In the genomic region with DNA sequence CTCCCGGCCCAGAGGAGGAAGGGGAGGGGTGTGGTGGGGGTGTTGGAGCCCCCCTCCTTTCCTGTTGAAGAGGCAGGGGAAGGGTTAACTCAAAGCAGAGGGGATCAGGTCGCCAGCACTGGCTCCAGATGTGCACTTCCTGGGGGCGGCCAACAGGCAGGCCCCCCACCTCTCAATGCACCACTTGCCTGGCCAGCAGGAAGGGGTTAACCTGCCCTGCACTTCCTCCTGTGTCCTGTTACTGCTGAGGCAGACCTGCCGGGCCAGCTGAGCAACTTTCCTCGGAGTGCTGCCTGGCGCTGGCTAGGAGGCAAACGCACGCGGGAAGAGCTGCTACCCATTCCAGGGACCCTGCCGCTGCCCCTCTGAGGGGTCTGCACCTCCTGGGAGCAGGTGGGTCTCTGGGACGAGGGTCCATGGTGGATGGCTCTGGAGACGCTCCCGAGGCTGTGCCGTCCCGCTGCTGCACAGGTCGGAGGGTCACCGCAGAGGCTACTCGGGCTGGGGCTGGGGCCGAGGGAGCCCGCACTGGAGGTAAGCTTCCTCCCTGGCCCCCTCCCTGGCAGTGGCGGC, we compare ENCODE assay signal across 11 cellular contexts. TPM values are rescaled to one million over a fixed set of nuclear protein-coding genes. Genes with fewer than 3 reads are reported as not detected.
A peak's percentile ranks its signal among the peaks of the same experiment; 100 is the strongest.
DNase-seq lines count a peak whose midpoint lies in the region; ATAC-seq and TF ChIP-seq lines count a peak whose summit lies in the region.
"Had no signal": no experiment of that assay in that cellular context is flagged by ENCODE, and none has a peak within 500 bp of the region (broad histone marks: within the 10 kb centered on the region; RNA-seq: fewer than 3 reads in every experiment).

A gene (plus strand): TSS at position 284 of the 573 bp plus-strand sequence. CDS start 3,822 bp downstream, outside the sequence.

- no peak within 1 kb of the TSS for H2BK120ac ChIP-seq in H9 (ENCODE audit: low read depth, low read length, poor library complexity, severe bottlenecking)

- no peaks in the 10 kb centered on the region; a peak in 1 of 5 replicates for H3K9me3 Mint-ChIP-seq in H9
- no peaks in the 10 kb centered on the region for H3K9me3 Mint-ChIP-seq in CD8-positive, alpha-beta T cell
- H3K9me3 Mint-ChIP-seq: activated T-cell treated with anti-CD3 and anti-CD28 coated beads, Interleukin-2, amount 50 U/mL, for 4 hours had no signal

- no peak within 1 kb of the TSS for H2BK15ac ChIP-seq in H9 (ENCODE audit: low read depth, low read length)

- H3K36me3 Mint-ChIP-seq in H9 (ENCODE audit: insufficient read depth in 1 of 3, low read depth in 3 of 3), result peaks cover 0 to 5% (median 0%) of the 10 kb centered on the region in 3 experiments; a peak in 3 of 7 replicates
- no peaks in the 10 kb centered on the region for H3K36me3 Mint-ChIP-seq in CD8-positive, alpha-beta T cell

- no peak within 1 kb of the TSS for H2AK5ac ChIP-seq in H9 (ENCODE audit: insufficient read length, low read length)

- peak within 1 kb of the TSS; percentile 65 to 84 for H3K4me3 Mint-ChIP-seq in H9
- H3K4me3 Mint-ChIP-seq in CD8-positive, alpha-beta T cell, result no peak within 1 kb of the TSS
- H3K4me3 Mint-ChIP-seq: activated T-cell treated with anti-CD3 and anti-CD28 coated beads, Interleukin-2, amount 50 U/mL, for 4 hours had no signal

- H3K9me3 ChIP-seq in H9 (ENCODE audit: control insufficient read depth, low read depth, low read length) (no peaks in the 10 kb centered on the region), SK-N-MC (ENCODE audit: low read depth, low read length) (no peaks in the 10 kb centered on the region), right atrium auricular region (no peaks in the 10 kb centered on the region), MG63 (no peaks in the 10 kb centered on the region), A673 (ENCODE audit: low read depth, low read length, poor library complexity, severe bottlenecking) (no peaks in the 10 kb centered on the region)
- H3K9me3 ChIP-seq in CD8-positive, alpha-beta T cell (ENCODE audit: low read length), result no peaks in the 10 kb centered on the region

- H3K36me3 ChIP-seq in SK-N-MC (ENCODE audit: insufficient read depth, low read length) (no peaks in the 10 kb centered on the region), right atrium auricular region (no peaks in the 10 kb centered on the region), MG63 (no peaks in the 10 kb centered on the region), A673 (ENCODE audit: insufficient read depth, low read length, poor library complexity, severe bottlenecking) (no peaks in the 10 kb centered on the region)
- no peaks in the 10 kb centered on the region for H3K36me3 ChIP-seq in CD8-positive, alpha-beta T cell (ENCODE audit: insufficient read depth, low read length)

- DNase-seq in H9 (peak; percentile 88), SK-N-MC (ENCODE audit: low read depth, low spot score) (no peak), right atrium auricular region (ENCODE audit: low spot score) (no peak), renal cortical epithelial cell (ENCODE audit: low read depth) (peak; percentile 19), MG63 (no peak), A673 (ENCODE audit: low spot score) (no peak)
- DNase-seq in CD8-positive, alpha-beta T cell, result no peak
- DNase-seq: activated T-cell treated with anti-CD3 and anti-CD28 coated beads, Interleukin-2, amount 50 U/mL, for 4 hours; hypothalamus; stimulated activated CD4-positive, alpha-beta T cell treated with anti-CD3 and anti-CD28 coated beads, Interleukin-4, amount 100 ng/mL, for 4 hours had no signal

- H3K27ac ChIP-seq in H9 (ENCODE audit: insufficient read length, low read depth, low read length) (no peak within 1 kb of the TSS), SK-N-MC (no peak within 1 kb of the TSS), right atrium auricular region (peak within 1 kb of the TSS; percentile 61 to 85), A673 (ENCODE audit: low read depth, low read length, poor library complexity, severe bottlenecking) (no peak within 1 kb of the TSS)
- no peak within 1 kb of the TSS for H3K27ac ChIP-seq in CD8-positive, alpha-beta T cell (ENCODE audit: low read depth, low read length)

- H3K27me3 Mint-ChIP-seq in H9 (ENCODE audit: low read depth), result peaks cover 54% of the 10 kb centered on the region
- H3K27me3 Mint-ChIP-seq in CD8-positive, alpha-beta T cell (ENCODE audit: low read depth), result peaks cover 56% of the 10 kb centered on the region

- H2BK12ac ChIP-seq in H9 (ENCODE audit: insufficient read length, low read depth, low read length), result no peak within 1 kb of the TSS

- no peaks in the 10 kb centered on the region for H3K79me2 ChIP-seq in H9 (ENCODE audit: insufficient read depth, low read length)

- H3K4me1 Mint-ChIP-seq in H9, result peaks cover 37 to 39% of the 10 kb centered on the region in 2 experiments
- peaks cover 16% of the 10 kb centered on the region for H3K4me1 Mint-ChIP-seq in CD8-positive, alpha-beta T cell (ENCODE audit: low read depth)

- H4K91ac ChIP-seq in H9 (ENCODE audit: insufficient read length, low read depth, low read length), result no peak within 1 kb of the TSS

- no peak within 1 kb of the TSS for H3T11ph ChIP-seq in H9 (ENCODE audit: low read length)

- no CpG with 5 or more reads among the region's 21 CpGs for WGBS in H9 (ENCODE audit: extremely low coverage, insufficient read length, low lambda C conversion rate)

- H3K18ac ChIP-seq in H9 (ENCODE audit: insufficient read length, low read depth, low read length), result no peak within 1 kb of the TSS

- H3K23ac ChIP-seq in H9 (ENCODE audit: insufficient read length, low read depth, low read length), result no peak within 1 kb of the TSS

- BruUV-seq in A673 (replicated peaks; lab: Mats Ljungman, UMichigan), result no TSS peak

- H3K4me3 ChIP-seq in SK-N-MC (peak within 1 kb of the TSS; percentile 48; the same call in 1 of the 2 replicates), right atrium auricular region (peak within 1 kb of the TSS; percentile 39 to 47), MG63 (no peak within 1 kb of the TSS), A673 (ENCODE audit: low read depth, low read length, poor library complexity, severe bottlenecking) (no peak within 1 kb of the TSS)
- H3K4me3 ChIP-seq in CD8-positive, alpha-beta T cell (ENCODE audit: low read depth, low read length), result no peak within 1 kb of the TSS

- POLR2A ChIA-PET in A673 (lab: Charles Lee; ENCODE audit: low non-redundant PET), result interaction anchor here (0.5 kb wide), 1 partner anchor 215 kb away, joined by 4 read pairs; no protein-coding TSS in a partner anchor
- POLR2A ChIA-PET in CD8-positive, alpha-beta T cell (lab: Charles Lee), result no interaction called here

- H4K20me1 ChIP-seq in H9 (ENCODE audit: control insufficient read depth, insufficient read depth, insufficient read length), result no peaks in the 10 kb centered on the region

- H3K4me1 ChIP-seq in H9 (ENCODE audit: insufficient read depth, low read length) (peaks cover 3% of the 10 kb centered on the region; the same call in 1 of the 2 replicates), right atrium auricular region (peaks cover 0 to 32% of the 10 kb centered on the region in 2 donors), A673 (ENCODE audit: insufficient read depth, low read length, poor library complexity, severe bottlenecking) (peaks cover 8% of the 10 kb centered on the region)
- H3K4me1 ChIP-seq in CD8-positive, alpha-beta T cell (ENCODE audit: insufficient read depth, low read length), result peaks cover 21% of the 10 kb centered on the region

- H3K27me3 ChIP-seq in H9 (ENCODE audit: insufficient read depth, low read length) (no peaks in the 10 kb centered on the region; the same call in 1 of the 2 replicates), right atrium auricular region (no peaks in the 10 kb centered on the region), MG63 (peaks cover 15% of the 10 kb centered on the region), A673 (replicated peaks; ENCODE audit: insufficient read depth, low read depth, low read length, poor library complexity) (peaks cover 10% of the 10 kb centered on the region)
- H3K27me3 ChIP-seq in CD8-positive, alpha-beta T cell (ENCODE audit: insufficient read depth, low read length), result peaks cover 37% of the 10 kb centered on the region

- CTCF ChIA-PET in A673 (lab: Charles Lee), result no interaction called here
- CTCF ChIA-PET in CD8-positive, alpha-beta T cell (lab: Charles Lee), result interaction anchor here (2.0 kb wide), 1 partner anchor 9 kb away, joined by 9 read pairs; no protein-coding TSS in a partner anchor

- no peak for ATAC-seq in HG03521 (IDR thresholded peaks at IDR 0.05; ENCODE audit: unreplicated experiment)
- no peak for ATAC-seq in CD8-positive, alpha-beta T cell

- no peak within 1 kb of the TSS for H4K5ac ChIP-seq in H9 (ENCODE audit: insufficient read length, low read depth, low read length)

- no peak within 1 kb of the TSS for H3K4ac ChIP-seq in H9 (ENCODE audit: low read depth, low read length)

- no peak within 1 kb of the TSS for H3K9ac ChIP-seq in H9 (ENCODE audit: extremely low read depth, insufficient read length, low read length)
- H3K9ac ChIP-seq in SK-N-MC (ENCODE audit: insufficient read length), result no peak within 1 kb of the TSS

- no peak within 1 kb of the TSS for H2AFZ ChIP-seq in H9 (ENCODE audit: low read length)

- no peak within 1 kb of the TSS for H2BK5ac ChIP-seq in H9 (ENCODE audit: insufficient read length, low read length)

- H3K56ac ChIP-seq in H9 (ENCODE audit: insufficient read length, low read depth, low read length), result no peak within 1 kb of the TSS

- peaks cover 17% of the 10 kb centered on the region for H3K23me2 ChIP-seq in H9 (ENCODE audit: insufficient read length, low read depth, low read length, poor library complexity, severe bottlenecking)

- no peaks in the 10 kb centered on the region for H3K79me1 ChIP-seq in H9 (ENCODE audit: insufficient read depth, low read depth, low read length, poor library complexity, severe bottlenecking)

- TF ChIP-seq CTCF in H9 (conservative IDR thresholded peaks at IDR 0.05), result no peak
- no peak for TF ChIP-seq CTCF in right atrium auricular region (IDR thresholded peaks at IDR 0.05)
- TF ChIP-seq CTCF in A673 (conservative IDR thresholded peaks at IDR 0.05; ENCODE audit: low read depth, low read length), result no peak
- no peak for TF ChIP-seq CTCF in CD8-positive, alpha-beta T cell (IDR thresholded peaks at IDR 0.05)

- peak within 1 kb of the TSS in 1 of 3 experiments; percentile 28; a peak in 1 of 7 replicates for H3K27ac Mint-ChIP-seq in H9
- no peak within 1 kb of the TSS for H3K27ac Mint-ChIP-seq in CD8-positive, alpha-beta T cell

- H4K8ac ChIP-seq in H9 (replicated peaks; ENCODE audit: insufficient read length, low read depth, low read length), result no peak within 1 kb of the TSS

- H3K14ac ChIP-seq in H9 (ENCODE audit: insufficient read depth, low read length), result no peak within 1 kb of the TSS

- H2BK20ac ChIP-seq in H9 (ENCODE audit: low read depth, low read length, poor library complexity, severe bottlenecking), result no peak within 1 kb of the TSS

- peak within 1 kb of the TSS; percentile 70 for H3K4me2 ChIP-seq in H9 (ENCODE audit: insufficient read depth, insufficient read length, low read length)

- intact Hi-C loops in A673 (cut with micrococcal nuclease; ENCODE audit: unreplicated experiment), result no loop called here
- intact Hi-C loops in CD8-positive, alpha-beta T cell (cut with DNase I, micrococcal nuclease), result no loop called here

RNA-seq across cellular contexts. Expression of the gene that starts here (rescaled TPM):
- total RNA-seq in H9 (2021), result 1.9 and 2.2 TPM in 2 replicates
- total RNA-seq in right atrium auricular region, result 10 to 100 TPM in 1 of 2 donors, 1 to 10 TPM in 1; 4.5 to 13.3 TPM
- 0.17 and 0.99 TPM in 2 replicates for total RNA-seq in renal cortical epithelial cell
- not detected in 2 replicates for total RNA-seq in MG63 (2014; rRNA removed; shearing (Covaris generic); ENCODE audit: low replicate concordance)
- 0.09 TPM in 1 of 2 replicates, not detected in the other for total RNA-seq in A673 (2021)
- not detected for total RNA-seq in CD8-positive, alpha-beta T cell

Comparison
In these comparisons a context has a peak if more than half of its experiments do, and no peak if none do; other contexts are left out.
1. Peak in DNase-seq in renal cortical epithelial cell; RNA of the gene not detected or under 1 TPM.
2. H3K27ac ChIP-seq: peak in right atrium auricular region (2 of 2); none in H9 (single experiment), SK-N-MC (single experiment), A673 (single experiment) and CD8-positive, alpha-beta T cell (single experiment).
3. H3K4me3 ChIP-seq: peak in SK-N-MC (single experiment) and right atrium auricular region (2 of 2); none in MG63 (single experiment), A673 (single experiment) and CD8-positive, alpha-beta T cell (single experiment).